In the genomic region with DNA sequence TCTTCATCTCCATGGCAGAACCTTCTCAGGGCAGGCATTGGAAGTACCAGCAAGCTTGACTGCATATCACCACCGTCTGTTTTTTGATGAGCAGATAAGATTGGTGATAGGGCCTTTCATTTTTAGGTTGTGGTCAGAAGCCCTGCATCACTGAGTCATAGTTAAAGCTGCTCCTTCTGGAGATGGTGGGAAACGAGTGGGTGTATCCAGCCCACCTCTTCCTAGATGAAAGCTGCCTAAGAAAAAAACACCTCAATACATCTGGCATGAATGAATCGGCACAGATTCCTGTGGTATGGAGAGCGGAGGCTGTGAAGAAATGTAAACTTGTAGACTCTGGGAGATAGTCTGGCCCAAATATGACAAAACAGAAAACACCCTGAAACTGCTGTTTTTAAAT, we compare ENCODE assay signal across 11 cellular contexts.
DNase-seq lines count a peak whose midpoint lies in the region; TF ChIP-seq lines count a peak whose summit lies in the region.
"Had no signal": no experiment of that assay in that cellular context is flagged by ENCODE, and none has a peak within 500 bp of the region (broad histone marks: within the 10 kb centered on the region; RNA-seq: fewer than 3 reads in every experiment).

No MANE protein-coding gene starts in this region.

- DNase-seq in Daoy (ENCODE audit: low read depth), result peak; percentile 89
- DNase-seq in M059J (ENCODE audit: low read depth), result peak; percentile 47
- no peak for DNase-seq in breast epithelium (ENCODE audit: low spot score in 2 of 2)
- DNase-seq in stimulated activated CD4-positive, alpha-beta T cell treated with anti-CD3 and anti-CD28 coated beads, Interleukin-15, amount 100 ng/mL, for 24 hours, result peak; percentile 50
- no peak for DNase-seq in activated CD4-positive, CD25-positive, alpha-beta regulatory T cell (lab: John Stamatoyannopoulos, UW)
- no peak for DNase-seq in NCI-H2081 treated with DMSO at 0.1 percent for 48 hours (lab: John Stamatoyannopoulos, UW)
- DNase-seq in NCI-H69 (lab: John Stamatoyannopoulos, UW), result no peak
- no peak for DNase-seq in occipital lobe (lab: John Stamatoyannopoulos, UW)
- DNase-seq: amniotic stem cell, HCEC 1CT, WERI-Rb-1 had no signal

- TF ChIP-seq POLR2A in breast epithelium (IDR thresholded peaks at IDR 0.05), result no peak

- intact Hi-C loops in breast epithelium (cut with DNase I; ENCODE audit: low total_unique reads), result no loop called here

- H3K27ac ChIP-seq in breast epithelium, result peak overlapping the region; percentile 12 to 18
- H3K27ac ChIP-seq: WERI-Rb-1 had no signal

- no peaks in the 10 kb centered on the region for H3K27me3 ChIP-seq in breast epithelium

- TF ChIP-seq CTCF in breast epithelium (IDR thresholded peaks at IDR 0.05), result no peak

- H3K36me3 ChIP-seq in breast epithelium, result no peaks in the 10 kb centered on the region
- H3K36me3 ChIP-seq: WERI-Rb-1 had no signal

- no peak overlapping the region for H3K4me3 ChIP-seq in breast epithelium

- no peaks in the 10 kb centered on the region for H3K4me1 ChIP-seq in breast epithelium

- H3K9me3 ChIP-seq in breast epithelium, result no peaks in the 10 kb centered on the region

Comparison
In these comparisons a context has a peak if more than half of its experiments do, and no peak if none do; other contexts are left out.
1. DNase-seq: peak in Daoy (single experiment), M059J (single experiment) and stimulated activated CD4-positive, alpha-beta T cell treated with anti-CD3 and anti-CD28 coated beads, Interleukin-15, amount 100 ng/mL, for 24 hours (single experiment); none in breast epithelium (0 of 2), activated CD4-positive, CD25-positive, alpha-beta regulatory T cell (0 of 4), NCI-H2081 treated with DMSO at 0.1 percent for 48 hours (single experiment), NCI-H69 (single experiment) and occipital lobe (single experiment).